Comparison of ENCODE assay signal across 8 cellular contexts in genomic region chr5:112420111-112420864, GRCh38. TPM values are rescaled to one million over a fixed set of nuclear protein-coding genes. Genes with fewer than 3 reads are reported as not detected.
DNase-seq lines count a peak whose midpoint lies in the region; ATAC-seq and TF ChIP-seq lines count a peak whose summit lies in the region.

No MANE protein-coding gene starts in this region.

- H3K27me3 ChIP-seq in parathyroid adenoma (ENCODE audit: control insufficient read depth, insufficient read depth, low read length): no peaks in the 10 kb centered on the region

- H2AFZ ChIP-seq in parathyroid adenoma: peak overlapping the region; percentile 96

- H3K4me3 ChIP-seq in parathyroid adenoma (ENCODE audit: low read depth, low read length): peak overlapping the region; percentile 91

- DNase-seq in DMS53 (lab: John Stamatoyannopoulos, UW): peak; percentile 92
- DNase-seq in NCI-H82 (lab: John Stamatoyannopoulos, UW): peak; percentile 90
- peak; percentile 27 for DNase-seq in amniotic epithelial cell (ENCODE audit: low read depth)
- peak; percentile 91 for DNase-seq in left cardiac atrium
- DNase-seq in NCI-H1048 (lab: John Stamatoyannopoulos, UW): no peak

- peaks cover 4% of the 10 kb centered on the region for H3K4me1 ChIP-seq in parathyroid adenoma

- H3K9me3 ChIP-seq in parathyroid adenoma (ENCODE audit: control insufficient read depth, low read length): no peaks in the 10 kb centered on the region

- peak overlapping the region; percentile 75 for H3K4me2 ChIP-seq in parathyroid adenoma (ENCODE audit: low read length)

- H3K27ac ChIP-seq in parathyroid adenoma: peak overlapping the region; percentile 88

- peak; percentile 96 for TF ChIP-seq CTCF in parathyroid adenoma (IDR thresholded peaks at IDR 0.05)

- H3K9ac ChIP-seq in parathyroid adenoma: peak overlapping the region; percentile 71

- ATAC-seq in GM19438 (IDR thresholded peaks at IDR 0.05; ENCODE audit: low read depth, unreplicated experiment): peak; percentile 86
- peak; percentile 86 for ATAC-seq in HG03460 (IDR thresholded peaks at IDR 0.05; ENCODE audit: unreplicated experiment)
- peak; percentile 92 to 93 for ATAC-seq in left cardiac atrium

- no peaks in the 10 kb centered on the region for H3K36me3 ChIP-seq in parathyroid adenoma (ENCODE audit: control insufficient read depth, insufficient read depth, low read length)

- H3K79me2 ChIP-seq in parathyroid adenoma: peaks cover 25% of the 10 kb centered on the region

- intact Hi-C loops in left cardiac atrium (cut with DNase I): loop anchor here (1.0 to 10.0 kb wide), 4 partner anchors 208 to 245 kb away; no protein-coding TSS in a partner anchor

RNA-seq across cellular contexts. Expression of gene EPB41L4A, which starts 1.2 kb away (rescaled TPM):
- total RNA-seq in left cardiac atrium: 10 to 100 TPM; 28.5 to 31.1 TPM
